14 cellular contexts compared by ENCODE assay signal in genomic region chr7:46257766-46258448, GRCh38.
DNase-seq lines count a peak whose midpoint lies in the region; ATAC-seq and TF ChIP-seq lines count a peak whose summit lies in the region.
"Had no signal": no experiment of that assay in that cellular context is flagged by ENCODE, and none has a peak within 500 bp of the region (broad histone marks: within the 10 kb centered on the region; RNA-seq: fewer than 3 reads in every experiment).

No MANE protein-coding gene starts in this region.

- H3K4me1 ChIP-seq in stomach (no peaks in the 10 kb centered on the region), A673 (ENCODE audit: insufficient read depth, low read length, poor library complexity, severe bottlenecking) (no peaks in the 10 kb centered on the region)
- H3K4me1 ChIP-seq: parathyroid adenoma had no signal

- TF ChIP-seq EP300 in stomach (IDR thresholded peaks at IDR 0.05) = no peak

- CTCF ChIA-PET in BJ (lab: Yijun Ruan, JAX) = interaction anchor here (1.7 kb wide), 1 partner anchor 335 kb away, joined by 8 read pairs; no protein-coding TSS in a partner anchor
- CTCF ChIA-PET in A673 (lab: Charles Lee) = no interaction called here

- no peak for TF ChIP-seq POLR2A in stomach (IDR thresholded peaks at IDR 0.05)

- intact Hi-C loops in stomach (cut with DNase I; ENCODE audit: low total_unique reads) = no loop called here
- intact Hi-C loops in A673 (cut with micrococcal nuclease; ENCODE audit: unreplicated experiment) = no loop called here
- intact Hi-C loops in posterior vena cava (cut with DNase I) = no loop called here

- 68 to 82% (median 79%) methylated on average over 3 of the region's 3 CpGs for WGBS in stomach, 5 donors

- POLR2A ChIA-PET in BJ (lab: Charles Lee) (no interaction called here), A673 (lab: Charles Lee; ENCODE audit: low non-redundant PET) (no interaction called here)

- H3K9me3 ChIP-seq in stomach = peaks cover 0 to 27% (median 20%) of the 10 kb centered on the region in 4 donors
- peaks cover 4% of the 10 kb centered on the region for H3K9me3 ChIP-seq in A673 (ENCODE audit: low read depth, low read length, poor library complexity, severe bottlenecking)

- no TSS peak for BruUV-seq in A673 (replicated peaks; lab: Mats Ljungman, UMichigan)

- DNase-seq in BJ (ENCODE audit: low read depth) (peak; percentile 39), LHCN-M2 (ENCODE audit: low read depth) (peak; percentile 79), astrocyte of the spinal cord (ENCODE audit: low read depth, low spot score) (peak; percentile 89), kidney tubule cell (ENCODE audit: low spot score) (peak; percentile 91), stomach (no peak), A673 (ENCODE audit: low spot score) (no peak), posterior vena cava (ENCODE audit: low spot score) (no peak)
- DNase-seq: activated naive CD8-positive, alpha-beta T cell treated with anti-CD3 and anti-CD28 coated beads for 36 hours; CD8-positive, alpha-beta memory T cell; erythroblast; left ventricle myocardium superior; NCI-H510A had no signal

- H3K36me3 ChIP-seq in BJ (ENCODE audit: control insufficient read depth, insufficient read depth, low read length) = no peaks in the 10 kb centered on the region
- H3K36me3 ChIP-seq in stomach = no peaks in the 10 kb centered on the region
- no peaks in the 10 kb centered on the region for H3K36me3 ChIP-seq in A673 (ENCODE audit: insufficient read depth, low read length, poor library complexity, severe bottlenecking)

- H3K27me3 ChIP-seq in BJ (ENCODE audit: control insufficient read depth, insufficient read depth, low read length) = no peaks in the 10 kb centered on the region
- no peaks in the 10 kb centered on the region for H3K27me3 ChIP-seq in stomach
- no peaks in the 10 kb centered on the region for H3K27me3 ChIP-seq in A673 (replicated peaks; ENCODE audit: insufficient read depth, low read depth, low read length, poor library complexity)

- in situ Hi-C loops in astrocyte of the spinal cord (cut with HindIII; ENCODE audit: low sequenced_read_pairs) = no loop called here

- ATAC-seq in GM21381 (IDR thresholded peaks at IDR 0.05; ENCODE audit: unreplicated experiment) = no peak
- ATAC-seq: left ventricle myocardium superior had no signal

- no peak for TF ChIP-seq CTCF in BJ (IDR thresholded peaks at IDR 0.05; ENCODE audit: insufficient read depth, low read depth, low read length)
- no peak for TF ChIP-seq CTCF in astrocyte of the spinal cord (IDR thresholded peaks at IDR 0.05; ENCODE audit: low read depth, low read length)
- no peak for TF ChIP-seq CTCF in stomach (IDR thresholded peaks at IDR 0.05)
- no peak for TF ChIP-seq CTCF in A673 (conservative IDR thresholded peaks at IDR 0.05; ENCODE audit: low read depth, low read length)

- no peak overlapping the region for H3K4me3 ChIP-seq in BJ (ENCODE audit: low read depth, low read length)
- no peak overlapping the region for H3K4me3 ChIP-seq in astrocyte of the spinal cord (ENCODE audit: low read depth, low read length)
- H3K4me3 ChIP-seq in stomach = no peak overlapping the region
- no peak overlapping the region for H3K4me3 ChIP-seq in A673 (ENCODE audit: low read depth, low read length, poor library complexity, severe bottlenecking)

- H3K27ac ChIP-seq in stomach (no peak overlapping the region), A673 (ENCODE audit: low read depth, low read length, poor library complexity, severe bottlenecking) (no peak overlapping the region)
- H3K27ac ChIP-seq: parathyroid adenoma had no signal

Comparison
In these comparisons a context has a peak if more than half of its experiments do, and no peak if none do; other contexts are left out.
1. DNase-seq: peak in BJ (single experiment), LHCN-M2 (single experiment), astrocyte of the spinal cord (single experiment) and kidney tubule cell (single experiment); none in stomach (single experiment), A673 (single experiment) and posterior vena cava (single experiment).